In the genomic region with DNA sequence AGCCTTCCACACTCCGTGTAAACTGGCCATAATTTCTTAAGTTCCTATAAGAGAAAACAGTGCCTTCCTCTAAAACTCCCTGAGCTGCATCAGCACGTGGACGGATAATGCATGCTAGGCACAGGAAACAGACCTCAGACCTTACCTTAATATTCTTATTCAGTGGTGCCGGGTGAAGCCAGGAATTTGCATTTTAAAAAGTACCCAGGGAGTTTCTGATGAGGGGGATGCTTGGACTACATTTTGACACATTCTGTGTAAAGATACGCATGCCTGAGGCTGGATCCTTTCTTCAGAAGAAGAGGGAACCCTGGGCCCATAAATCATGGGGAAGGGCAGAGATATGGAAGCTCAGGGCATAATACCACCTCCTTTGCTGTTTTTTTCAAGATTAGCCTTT, we compare ENCODE assay signal across 17 cellular contexts.
DNase-seq lines count a peak whose midpoint lies in the region; ATAC-seq, FAIRE-seq and TF ChIP-seq lines count a peak whose summit lies in the region.
"Had no signal": no experiment of that assay in that cellular context is flagged by ENCODE, and none has a peak within 500 bp of the region (broad histone marks: within the 10 kb centered on the region; RNA-seq: fewer than 3 reads in every experiment).

No MANE protein-coding gene starts in this region.

- DNase-seq in GM12878 (ENCODE audit: low read depth, low spot score) (peak; percentile 19), NCI-H510A (lab: John Stamatoyannopoulos, UW) (no peak), NOMO-1 treated with DMSO at 0.1 percent for 48 hours (lab: John Stamatoyannopoulos, UW; ENCODE audit: unreplicated experiment) (no peak), Calu3 (no peak)
- DNase-seq: activated effector memory CD4-positive, alpha-beta T cell treated with anti-CD3 and anti-CD28 coated beads, Interleukin-2, amount 50 U/mL, for 16 hours; erythroblast; NCI-H1436 had no signal

- no peaks in the 10 kb centered on the region for H3K9me3 Mint-ChIP-seq in Calu3 (ENCODE audit: low read depth, unreplicated experiment)

- no peaks in the 10 kb centered on the region for H3K27me3 Mint-ChIP-seq in Calu3 (ENCODE audit: unreplicated experiment)

- TF ChIP-seq RAD21 in GM12878 (IDR thresholded peaks at IDR 0.05; ENCODE audit: insufficient read depth, low read depth, low read length) = no peak

- no peaks in the 10 kb centered on the region for H3K79me2 ChIP-seq in GM12878 (ENCODE audit: control insufficient read depth, insufficient read depth, low read length)
- H3K79me2 ChIP-seq: parathyroid adenoma had no signal

- peak; percentile 80 for ATAC-seq in GM18502 (IDR thresholded peaks at IDR 0.05; ENCODE audit: poor library complexity, unreplicated experiment)
- ATAC-seq in GM21360 (IDR thresholded peaks at IDR 0.05; ENCODE audit: unreplicated experiment) = peak; percentile 82
- ATAC-seq in HG02885 (IDR thresholded peaks at IDR 0.05; ENCODE audit: poor library complexity, unreplicated experiment) = peak; percentile 77
- peak; percentile 83 for ATAC-seq in GM12878
- ATAC-seq in HG03196 (IDR thresholded peaks at IDR 0.05; ENCODE audit: unreplicated experiment) = no peak
- ATAC-seq: HCT116, Panc1 had no signal

- H3K27ac ChIP-seq in GM12878 (ENCODE audit: control insufficient read depth, insufficient read depth) = no peak overlapping the region
- H3K27ac ChIP-seq: KMS-11, parathyroid adenoma had no signal

- H3K27me3 ChIP-seq in GM12878 (replicated peaks in 1 of 2; ENCODE audit: control insufficient read depth in 2 of 2, insufficient read depth in 2 of 2, low read length in 1 of 2) = no peaks in the 10 kb centered on the region

- H3K4me1 ChIP-seq in GM12878 (ENCODE audit: control insufficient read depth, insufficient read depth, low read length) = peaks cover 8% of the 10 kb centered on the region
- H3K4me1 ChIP-seq: parathyroid adenoma had no signal

- no peak for TF ChIP-seq EP300 in GM12878 (IDR thresholded peaks at IDR 0.05; ENCODE audit: borderline replicate concordance in 1 of 2, control insufficient read depth in 1 of 2, low read depth in 2 of 2, low read length in 2 of 2)

- no peak overlapping the region for H3K9ac ChIP-seq in GM12878 (ENCODE audit: control insufficient read depth, insufficient read depth, low read length)
- H3K9ac ChIP-seq: KMS-11, parathyroid adenoma had no signal

- TF ChIP-seq POLR2A in GM12878 (IDR thresholded peaks at IDR 0.05; ENCODE audit: low read depth, low read length) = no peak

- BruUV-seq in GM12878 (replicated peaks; lab: Mats Ljungman, UMichigan) (no TSS peak), Calu3 (replicated peaks; lab: Mats Ljungman, UMichigan) (no TSS peak)

- H4K20me1 ChIP-seq in GM12878 (ENCODE audit: control insufficient read depth, insufficient read depth) = no peaks in the 10 kb centered on the region

- FAIRE-seq in GM12878 (lab: Jason Lieb, UNC) = no peak
- FAIRE-seq: G401.6, keratinocyte had no signal

- H3K4me3 ChIP-seq in GM12878 = no peak overlapping the region

- no peaks in the 10 kb centered on the region for H3K36me3 ChIP-seq in GM12878 (ENCODE audit: control insufficient read depth in 2 of 2, insufficient read depth in 2 of 2, low read length in 1 of 2)

- SMC1A ChIA-PET in GM12878 (lab: Charles Lee; ENCODE audit: uncharacterized antibody, unreplicated experiment) = interaction anchor here (0.5 to 1.4 kb wide), 4 partner anchors 44 to 949 kb away, joined by 3 read pairs; no protein-coding TSS in a partner anchor

- no peaks in the 10 kb centered on the region for H3K9me3 ChIP-seq in GM12878 (replicated peaks; ENCODE audit: control insufficient read depth, insufficient read depth, low read length)

- no peak for TF ChIP-seq CTCF in GM12878 (IDR thresholded peaks at IDR 0.05 in 2 of 3, conservative IDR thresholded peaks at IDR 0.05 in 1 of 3; ENCODE audit: control insufficient read depth in 2 of 3, extremely low read depth in 1 of 3, insufficient read depth in 1 of 3, low read depth in 3 of 3, low read length in 3 of 3)
- no peak for TF ChIP-seq CTCF in Calu3 (IDR thresholded peaks at IDR 0.05; ENCODE audit: unreplicated experiment)

- no peak overlapping the region for H3K27ac Mint-ChIP-seq in Calu3 (ENCODE audit: unreplicated experiment)

- CTCF ChIA-PET in GM12878 (lab: Yijun Ruan, JAX) (interaction anchor here (1.0 kb wide), 1 partner anchor 214 kb away, joined by 4 read pairs; no protein-coding TSS in a partner anchor), Calu3 (lab: Charles Lee) (interaction anchor here (0.6 kb wide), 1 partner anchor 19 kb away, joined by 5 read pairs; no protein-coding TSS in a partner anchor)

- H3K36me3 Mint-ChIP-seq in Calu3 (ENCODE audit: insufficient read depth, unreplicated experiment) = no peaks in the 10 kb centered on the region

- no peak overlapping the region for H3K4me3 Mint-ChIP-seq in Calu3 (ENCODE audit: low read depth, unreplicated experiment)

- peaks cover 21% of the 10 kb centered on the region for H3K4me1 Mint-ChIP-seq in Calu3 (ENCODE audit: low read depth, unreplicated experiment)

- H2AFZ ChIP-seq in GM12878 (ENCODE audit: control insufficient read depth, low read depth, low read length) = peak overlapping the region; percentile 73
- H2AFZ ChIP-seq: parathyroid adenoma had no signal

- intact Hi-C loops in GM12878 (cut with micrococcal nuclease; ENCODE audit: unreplicated experiment) (no loop called here), Calu3 (cut with micrococcal nuclease; ENCODE audit: unreplicated experiment) (no loop called here)

- 3% methylated on average over 5 of the region's 5 CpGs for WGBS in GM12878 (ENCODE audit: insufficient coverage, insufficient replicate concordance, low lambda C conversion rate, missing lambda C conversion rate)

- in situ Hi-C loops in GM12878 (cut with MboI) = no loop called here

- H3K4me2 ChIP-seq in GM12878 (ENCODE audit: control insufficient read depth, insufficient read depth) = no peak overlapping the region
- H3K4me2 ChIP-seq: KMS-11 had no signal

- RAD21 ChIA-PET in GM12878 (lab: Charles Lee; ENCODE audit: unreplicated experiment) = interaction anchor here (1.6 kb wide), 1 partner anchor 214 kb away, joined by 4 read pairs; no protein-coding TSS in a partner anchor

- POLR2A ChIA-PET in GM12878 (lab: Charles Lee) = no interaction called here

TF ChIP-seq in GM12878, 131 proteins besides CTCF, POLR2A, EP300 and RAD21 (continues in another document):
- TF ChIP-seq SREBF1 (IDR thresholded peaks at IDR 0.05; ENCODE audit: low read length) = no peak
- TF ChIP-seq EZH2 (IDR thresholded peaks at IDR 0.05; ENCODE audit: borderline replicate concordance, control insufficient read depth, low read depth, low read length) = no peak
- TF ChIP-seq ZNF384 (IDR thresholded peaks at IDR 0.05; ENCODE audit: borderline replicate concordance, low read depth, low read length) = no peak
- TF ChIP-seq, protein P1, sequence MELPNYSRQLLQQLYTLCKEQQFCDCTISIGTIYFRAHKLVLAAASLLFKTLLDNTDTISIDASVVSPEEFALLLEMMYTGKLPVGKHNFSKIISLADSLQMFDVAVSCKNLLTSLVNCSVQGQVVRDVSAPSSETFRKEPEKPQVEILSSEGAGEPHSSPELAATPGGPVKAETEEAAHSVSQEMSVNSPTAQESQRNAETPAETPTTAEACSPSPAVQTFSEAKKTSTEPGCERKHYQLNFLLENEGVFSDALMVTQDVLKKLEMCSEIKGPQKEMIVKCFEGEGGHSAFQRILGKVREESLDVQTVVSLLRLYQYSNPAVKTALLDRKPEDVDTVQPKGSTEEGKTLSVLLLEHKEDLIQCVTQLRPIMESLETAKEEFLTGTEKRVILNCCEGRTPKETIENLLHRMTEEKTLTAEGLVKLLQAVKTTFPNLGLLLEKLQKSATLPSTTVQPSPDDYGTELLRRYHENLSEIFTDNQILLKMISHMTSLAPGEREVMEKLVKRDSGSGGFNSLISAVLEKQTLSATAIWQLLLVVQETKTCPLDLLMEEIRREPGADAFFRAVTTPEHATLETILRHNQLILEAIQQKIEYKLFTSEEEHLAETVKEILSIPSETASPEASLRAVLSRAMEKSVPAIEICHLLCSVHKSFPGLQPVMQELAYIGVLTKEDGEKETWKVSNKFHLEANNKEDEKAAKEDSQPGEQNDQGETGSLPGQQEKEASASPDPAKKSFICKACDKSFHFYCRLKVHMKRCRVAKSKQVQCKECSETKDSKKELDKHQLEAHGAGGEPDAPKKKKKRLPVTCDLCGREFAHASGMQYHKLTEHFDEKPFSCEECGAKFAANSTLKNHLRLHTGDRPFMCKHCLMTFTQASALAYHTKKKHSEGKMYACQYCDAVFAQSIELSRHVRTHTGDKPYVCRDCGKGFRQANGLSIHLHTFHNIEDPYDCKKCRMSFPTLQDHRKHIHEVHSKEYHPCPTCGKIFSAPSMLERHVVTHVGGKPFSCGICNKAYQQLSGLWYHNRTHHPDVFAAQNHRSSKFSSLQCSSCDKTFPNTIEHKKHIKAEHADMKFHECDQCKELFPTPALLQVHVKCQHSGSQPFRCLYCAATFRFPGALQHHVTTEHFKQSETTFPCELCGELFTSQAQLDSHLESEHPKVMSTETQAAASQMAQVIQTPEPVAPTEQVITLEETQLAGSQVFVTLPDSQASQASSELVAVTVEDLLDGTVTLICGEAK (IDR thresholded peaks at IDR 0.05; ENCODE audit: borderline replicate concordance) = no peak
- TF ChIP-seq BHLHE40 (IDR thresholded peaks at IDR 0.05; ENCODE audit: borderline replicate concordance in 1 of 2, low read depth in 2 of 2, low read length in 1 of 2) = peak; percentile 49 to 60; a peak in 2 of 4 replicates
- peak; percentile 31; the same call in 1 of the 3 replicates for TF ChIP-seq POU2F2 (IDR thresholded peaks at IDR 0.05; ENCODE audit: borderline replicate concordance, low read depth, low read length)
- TF ChIP-seq TAF1 (IDR thresholded peaks at IDR 0.05; ENCODE audit: borderline replicate concordance, low read depth, low read length) = no peak
- TF ChIP-seq ZNF207 (IDR thresholded peaks at IDR 0.05; ENCODE audit: borderline replicate concordance) = no peak
- TF ChIP-seq RAD51 (IDR thresholded peaks at IDR 0.05) = no peak
- TF ChIP-seq PBX3 (IDR thresholded peaks at IDR 0.05; ENCODE audit: insufficient replicate concordance, low read depth, low read length) = no peak
